Comparison of ENCODE assay signal across 10 cellular contexts in genomic region chr15:90813796-90814192, GRCh38. TPM values are rescaled to one million over a fixed set of nuclear protein-coding genes. Genes with fewer than 3 reads are reported as not detected.
A peak's percentile ranks its signal among the peaks of the same experiment; 100 is the strongest.
DNase-seq lines count a peak whose midpoint lies in the region; ATAC-seq, FAIRE-seq and TF ChIP-seq lines count a peak whose summit lies in the region.
"Had no signal": no experiment of that assay in that cellular context is flagged by ENCODE, and none has a peak within 500 bp of the region (broad histone marks: within the 10 kb centered on the region; RNA-seq: fewer than 3 reads in every experiment).

No MANE protein-coding gene starts in this region.

- TF ChIP-seq CTCF in CD14-positive monocyte (IDR thresholded peaks at IDR 0.05), result no peak

- H3K4me3 Mint-ChIP-seq in CD14-positive monocyte, result no peak overlapping the region
- H3K4me3 Mint-ChIP-seq in activated CD4-positive, alpha-beta memory T cell treated with anti-CD3 and anti-CD28 coated beads, Interleukin-2, amount 10 ng/mL, durations not matched to agents 7 days and 5 days, result peak overlapping the region; percentile 44
- peak overlapping the region in 1 of 2 donors; percentile 64 for H3K4me3 Mint-ChIP-seq in effector memory CD8-positive, alpha-beta T cell

- POLR2A ChIA-PET in activated CD4-positive, alpha-beta memory T cell treated with anti-CD3 and anti-CD28 coated beads, Interleukin-2, amount 10 ng/mL, durations not matched to agents 7 days and 5 days (lab: Charles Lee), result interaction anchor here (1.0 to 9.9 kb wide), 15 partner anchors 10 to 119 kb away, joined by 3 to 157 read pairs (median 19); partner anchors contain the start of genes BLM, FES and HDDC3

- H3K27me3 Mint-ChIP-seq in CD14-positive monocyte (ENCODE audit: low read depth in 3 of 3), result peaks cover 0 to 4% (median 0%) of the 10 kb centered on the region in 3 donors
- H3K27me3 Mint-ChIP-seq in activated CD4-positive, alpha-beta memory T cell treated with anti-CD3 and anti-CD28 coated beads, Interleukin-2, amount 10 ng/mL, durations not matched to agents 7 days and 5 days, result no peaks in the 10 kb centered on the region
- no peaks in the 10 kb centered on the region for H3K27me3 Mint-ChIP-seq in effector memory CD8-positive, alpha-beta T cell

- peak overlapping the region in 5 of 7 donors; percentile 30 to 84 (median 63) for H3K27ac Mint-ChIP-seq in CD14-positive monocyte
- H3K27ac Mint-ChIP-seq in activated CD4-positive, alpha-beta memory T cell treated with anti-CD3 and anti-CD28 coated beads, Interleukin-2, amount 10 ng/mL, durations not matched to agents 7 days and 5 days, result peak overlapping the region; percentile 93
- peak overlapping the region in 1 of 2 donors; percentile 88 for H3K27ac Mint-ChIP-seq in effector memory CD8-positive, alpha-beta T cell

- no peaks in the 10 kb centered on the region for H3K9me3 Mint-ChIP-seq in CD14-positive monocyte
- no peaks in the 10 kb centered on the region for H3K9me3 Mint-ChIP-seq in activated CD4-positive, alpha-beta memory T cell treated with anti-CD3 and anti-CD28 coated beads, Interleukin-2, amount 10 ng/mL, durations not matched to agents 7 days and 5 days
- H3K9me3 Mint-ChIP-seq in effector memory CD8-positive, alpha-beta T cell, result no peaks in the 10 kb centered on the region

- peaks cover 27 to 34% of the 10 kb centered on the region in 2 donors for H3K36me3 Mint-ChIP-seq in CD14-positive monocyte
- H3K36me3 Mint-ChIP-seq in activated CD4-positive, alpha-beta memory T cell treated with anti-CD3 and anti-CD28 coated beads, Interleukin-2, amount 10 ng/mL, durations not matched to agents 7 days and 5 days (ENCODE audit: low read depth), result peaks cover 76% of the 10 kb centered on the region
- H3K36me3 Mint-ChIP-seq in effector memory CD8-positive, alpha-beta T cell (ENCODE audit: insufficient read depth), result peaks cover 17% of the 10 kb centered on the region

- DNase-seq in CD14-positive monocyte (ENCODE audit: low spot score) (no peak), GM12892 (ENCODE audit: insufficient read length) (no peak), iPS-NIHi7 (ENCODE audit: extremely low spot score) (peak; percentile 48), DMS53 (lab: John Stamatoyannopoulos, UW) (no peak)
- DNase-seq in activated CD4-positive, alpha-beta memory T cell treated with anti-CD3 and anti-CD28 coated beads, Interleukin-2, amount 10 ng/mL, durations not matched to agents 7 days and 5 days, result no peak
- no peak for DNase-seq in stimulated activated CD4-positive, alpha-beta T cell treated with anti-CD3 and anti-CD28 coated beads, Interleukin-15, amount 100 ng/mL, for 24 hours
- no peak for DNase-seq in effector memory CD8-positive, alpha-beta T cell
- DNase-seq: NCI-H187, OCI-M1 had no signal

- no peak for TF ChIP-seq POLR2A in GM12892 (IDR thresholded peaks at IDR 0.05; ENCODE audit: low read depth, low read length)

- intact Hi-C loops in CD14-positive monocyte (cut with micrococcal nuclease), result loop anchor here in 1 of 2 donors (10.0 kb wide), 1 partner anchor 61 kb away; no protein-coding TSS in a partner anchor

- peak; percentile 85 for FAIRE-seq in GM12892 (lab: Jason Lieb, UNC)

- CTCF ChIA-PET in activated CD4-positive, alpha-beta memory T cell treated with anti-CD3 and anti-CD28 coated beads, Interleukin-2, amount 10 ng/mL, durations not matched to agents 7 days and 5 days (lab: Charles Lee), result interaction anchor here (0.6 to 4.4 kb wide), 7 partner anchors 16 to 114 kb away, joined by 3 to 17 read pairs (median 3); no protein-coding TSS in a partner anchor

- no peak for ATAC-seq in effector memory CD8-positive, alpha-beta T cell (replicated peaks)
- ATAC-seq in HG03442 (IDR thresholded peaks at IDR 0.05; ENCODE audit: unreplicated experiment), result no peak

- peaks cover 58% of the 10 kb centered on the region for H3K4me1 Mint-ChIP-seq in CD14-positive monocyte
- peaks cover 96% of the 10 kb centered on the region for H3K4me1 Mint-ChIP-seq in activated CD4-positive, alpha-beta memory T cell treated with anti-CD3 and anti-CD28 coated beads, Interleukin-2, amount 10 ng/mL, durations not matched to agents 7 days and 5 days
- peaks cover 10 to 35% of the 10 kb centered on the region in 2 donors for H3K4me1 Mint-ChIP-seq in effector memory CD8-positive, alpha-beta T cell (ENCODE audit: low read depth in 2 of 2)

RNA-seq across cellular contexts. Expression of gene FURIN, which starts 54.6 kb away (rescaled TPM):
- 10 to 100 TPM in 1 of 2 donors, 1 to 10 TPM in 1; 6.5 to 14.3 TPM for polyA plus RNA-seq in CD14-positive monocyte
- 12.6 TPM for polyA plus RNA-seq in GM12892 (2012; ENCODE audit: missing spikeins)
- total RNA-seq in activated CD4-positive, alpha-beta memory T cell treated with anti-CD3 and anti-CD28 coated beads, Interleukin-2, amount 10 ng/mL, durations not matched to agents 7 days and 5 days, result 100 to 1,000 TPM; 550 to 553 TPM
